8 cellular contexts compared by ENCODE assay signal in the genomic region with DNA sequence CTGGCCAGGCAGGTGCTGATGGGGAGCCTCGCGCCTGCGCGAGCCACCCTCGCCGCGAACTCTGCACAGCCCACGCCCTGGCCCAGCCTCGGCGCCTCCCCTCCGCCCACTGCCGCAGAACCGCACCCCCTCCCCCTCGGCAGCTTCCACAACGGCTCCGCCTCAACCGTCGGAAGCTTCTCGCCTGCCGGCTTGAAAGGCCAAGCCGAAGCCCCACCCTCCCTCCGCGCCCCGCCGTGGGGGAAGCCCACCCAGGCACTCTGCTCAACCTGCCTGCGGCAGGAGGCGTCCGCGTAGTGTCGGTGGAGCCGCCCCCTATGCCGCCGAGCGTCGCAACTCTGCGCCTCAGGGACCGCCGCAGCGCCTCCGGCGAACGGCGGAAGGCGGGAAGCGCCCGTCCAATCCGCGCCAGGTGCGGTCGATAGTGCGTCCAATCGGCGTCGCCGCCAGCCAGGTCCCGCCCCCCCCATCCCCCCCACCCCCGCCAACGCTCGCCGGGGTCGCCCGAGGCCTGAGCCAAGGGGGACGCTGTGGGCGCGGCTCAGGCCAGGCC. TPM values are rescaled to one million over a fixed set of nuclear protein-coding genes. Genes with fewer than 3 reads are reported as not detected.
DNase-seq lines count a peak whose midpoint lies in the region; ATAC-seq, FAIRE-seq and TF ChIP-seq lines count a peak whose summit lies in the region.

A gene with protein sequence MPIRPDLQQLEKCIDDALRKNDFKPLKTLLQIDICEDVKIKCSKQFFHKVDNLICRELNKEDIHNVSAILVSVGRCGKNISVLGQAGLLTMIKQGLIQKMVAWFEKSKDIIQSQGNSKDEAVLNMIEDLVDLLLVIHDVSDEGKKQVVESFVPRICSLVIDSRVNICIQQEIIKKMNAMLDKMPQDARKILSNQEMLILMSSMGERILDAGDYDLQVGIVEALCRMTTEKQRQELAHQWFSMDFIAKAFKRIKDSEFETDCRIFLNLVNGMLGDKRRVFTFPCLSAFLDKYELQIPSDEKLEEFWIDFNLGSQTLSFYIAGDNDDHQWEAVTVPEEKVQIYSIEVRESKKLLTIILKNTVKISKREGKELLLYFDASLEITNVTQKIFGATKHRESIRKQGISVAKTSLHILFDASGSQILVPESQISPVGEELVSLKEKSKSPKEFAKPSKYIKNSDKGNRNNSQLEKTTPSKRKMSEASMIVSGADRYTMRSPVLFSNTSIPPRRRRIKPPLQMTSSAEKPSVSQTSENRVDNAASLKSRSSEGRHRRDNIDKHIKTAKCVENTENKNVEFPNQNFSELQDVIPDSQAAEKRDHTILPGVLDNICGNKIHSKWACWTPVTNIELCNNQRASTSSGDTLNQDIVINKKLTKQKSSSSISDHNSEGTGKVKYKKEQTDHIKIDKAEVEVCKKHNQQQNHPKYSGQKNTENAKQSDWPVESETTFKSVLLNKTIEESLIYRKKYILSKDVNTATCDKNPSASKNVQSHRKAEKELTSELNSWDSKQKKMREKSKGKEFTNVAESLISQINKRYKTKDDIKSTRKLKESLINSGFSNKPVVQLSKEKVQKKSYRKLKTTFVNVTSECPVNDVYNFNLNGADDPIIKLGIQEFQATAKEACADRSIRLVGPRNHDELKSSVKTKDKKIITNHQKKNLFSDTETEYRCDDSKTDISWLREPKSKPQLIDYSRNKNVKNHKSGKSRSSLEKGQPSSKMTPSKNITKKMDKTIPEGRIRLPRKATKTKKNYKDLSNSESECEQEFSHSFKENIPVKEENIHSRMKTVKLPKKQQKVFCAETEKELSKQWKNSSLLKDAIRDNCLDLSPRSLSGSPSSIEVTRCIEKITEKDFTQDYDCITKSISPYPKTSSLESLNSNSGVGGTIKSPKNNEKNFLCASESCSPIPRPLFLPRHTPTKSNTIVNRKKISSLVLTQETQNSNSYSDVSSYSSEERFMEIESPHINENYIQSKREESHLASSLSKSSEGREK (N-terminal part only) (minus strand): TSS at position 342 of the 553 bp plus-strand sequence. CDS start 11,224 bp downstream, outside the sequence.

- intact Hi-C loops in activated naive CD4-positive, alpha-beta T cell treated with anti-CD3 and anti-CD28 coated beads for 36 hours (cut with micrococcal nuclease), result loop anchor here (10.0 kb wide), 1 partner anchor 149 kb away; no protein-coding TSS in a partner anchor
- intact Hi-C loops in cardiac septum (cut with DNase I), result no loop called here

- peak within 1 kb of the TSS; percentile 68 for H3K4me3 Mint-ChIP-seq in activated naive CD4-positive, alpha-beta T cell treated with anti-CD3 and anti-CD28 coated beads for 36 hours

- H3K4me3 ChIP-seq in retinal pigment epithelial cell (ENCODE audit: low read length), result peak within 1 kb of the TSS; percentile 56

- ATAC-seq in GM19372 (IDR thresholded peaks at IDR 0.05; ENCODE audit: low read depth, unreplicated experiment), result peak; percentile 70

- H3K4me1 Mint-ChIP-seq in activated naive CD4-positive, alpha-beta T cell treated with anti-CD3 and anti-CD28 coated beads for 36 hours (ENCODE audit: low read depth), result peaks cover 23% of the 10 kb centered on the region

- peaks cover 2% of the 10 kb centered on the region for H3K27me3 Mint-ChIP-seq in activated naive CD4-positive, alpha-beta T cell treated with anti-CD3 and anti-CD28 coated beads for 36 hours (ENCODE audit: low read depth)

- CTCF ChIA-PET in activated naive CD4-positive, alpha-beta T cell treated with anti-CD3 and anti-CD28 coated beads for 36 hours (lab: Charles Lee), result interaction anchor here (0.6 to 1.5 kb wide), 3 partner anchors 10 to 39 kb away, joined by 5 to 6 read pairs (median 5); no protein-coding TSS in a partner anchor

- peak; percentile 81 for DNase-seq in OCI-M2 (lab: John Stamatoyannopoulos, UW; ENCODE audit: unreplicated experiment)
- peak; percentile 42 for DNase-seq in activated naive CD4-positive, alpha-beta T cell treated with anti-CD3 and anti-CD28 coated beads for 36 hours
- peak; percentile 84 for DNase-seq in cardiac septum (ENCODE audit: low spot score)
- DNase-seq in retinal pigment epithelial cell (ENCODE audit: low read depth), result no peak
- no peak for DNase-seq in SK-N-DZ (ENCODE audit: low spot score)
- no peak for DNase-seq in RCC 7860 (ENCODE audit: low spot score)
- DNase-seq in A172 (ENCODE audit: low spot score), result no peak

- H3K9me3 Mint-ChIP-seq in activated naive CD4-positive, alpha-beta T cell treated with anti-CD3 and anti-CD28 coated beads for 36 hours, result no peaks in the 10 kb centered on the region

- peaks cover 4% of the 10 kb centered on the region for H3K36me3 Mint-ChIP-seq in activated naive CD4-positive, alpha-beta T cell treated with anti-CD3 and anti-CD28 coated beads for 36 hours (ENCODE audit: low read depth)

- FAIRE-seq in RCC 7860 (lab: Jason Lieb, UNC), result no peak

- no peak within 1 kb of the TSS for H3K27ac Mint-ChIP-seq in activated naive CD4-positive, alpha-beta T cell treated with anti-CD3 and anti-CD28 coated beads for 36 hours

- no peak for TF ChIP-seq CTCF in retinal pigment epithelial cell (conservative IDR thresholded peaks at IDR 0.05; ENCODE audit: low read depth, low read length)

RNA-seq across cellular contexts. Expression of the gene that starts here (rescaled TPM):
- 1 to 10 TPM; 1.2 to 1.5 TPM for total RNA-seq in activated naive CD4-positive, alpha-beta T cell treated with anti-CD3 and anti-CD28 coated beads for 36 hours
- 0.94 TPM for total RNA-seq in cardiac septum
- polyA plus RNA-seq in SK-N-DZ (2014; cell fraction: cytosol; rRNA removed), result 0.12 and 0.17 TPM in 2 replicates
- 1.3 and 5.9 TPM in 2 replicates for polyA plus RNA-seq in SK-N-DZ (2014; cell fraction: nucleus; rRNA removed)
- 0.26 and 0.29 TPM in 2 replicates for total RNA-seq in A172 (2014; rRNA removed; shearing (Covaris generic))

Comparison
In these comparisons a context has a peak if more than half of its experiments do, and no peak if none do; other contexts are left out.
1. Peak in DNase-seq in cardiac septum; RNA of the gene not detected or under 1 TPM.
2. DNase-seq: peak in OCI-M2 (single experiment) and activated naive CD4-positive, alpha-beta T cell treated with anti-CD3 and anti-CD28 coated beads for 36 hours (single experiment); none in retinal pigment epithelial cell (single experiment), SK-N-DZ (single experiment), RCC 7860 (single experiment) and A172 (single experiment).